8 cellular contexts compared by ENCODE assay signal in genomic region chr1:9127395-9128160, GRCh38. TPM values are rescaled to one million over a fixed set of nuclear protein-coding genes. Genes with fewer than 3 reads are reported as not detected.
DNase-seq lines count a peak whose midpoint lies in the region; ATAC-seq and TF ChIP-seq lines count a peak whose summit lies in the region.

No MANE protein-coding gene starts in this region.

- H3K9ac ChIP-seq in trophoblast cell (ENCODE audit: low read length), result no peak overlapping the region

- H3K18ac ChIP-seq in trophoblast cell (ENCODE audit: low read length), result peak overlapping the region; percentile 95

- WGBS in trophoblast cell (ENCODE audit: extremely low coverage, insufficient coverage, insufficient read length), result no CpG with 5 or more reads among the region's 19 CpGs

- H2BK12ac ChIP-seq in trophoblast cell (ENCODE audit: low read length), result no peak overlapping the region

- no peak overlapping the region for H3K4ac ChIP-seq in trophoblast cell (ENCODE audit: low read depth, low read length)

- no peak overlapping the region for H2AK5ac ChIP-seq in trophoblast cell (ENCODE audit: low read length)

- CTCF ChIA-PET in CD8-positive, alpha-beta memory T cell (lab: Charles Lee), result interaction anchor here (1.1 to 3.5 kb wide), 2 partner anchors 15 to 17 kb away, joined by 4 to 16 read pairs; no protein-coding TSS in a partner anchor

- H3K36me3 ChIP-seq in CD8-positive, alpha-beta memory T cell (ENCODE audit: insufficient read depth, low read length), result no peaks in the 10 kb centered on the region
- H3K36me3 ChIP-seq in SJSA1 (peaks cover 3% of the 10 kb centered on the region; the same call in 1 of the 2 replicates), trophoblast cell (ENCODE audit: control insufficient read depth in 1 of 2, insufficient read depth in 2 of 2, low read length in 2 of 2) (no peaks in the 10 kb centered on the region)

- no peaks in the 10 kb centered on the region for H3K27me3 Mint-ChIP-seq in CD8-positive, alpha-beta memory T cell

- peak overlapping the region in 6 of 8 donors; percentile 42 to 79 (median 58) for H3K27ac Mint-ChIP-seq in CD8-positive, alpha-beta memory T cell

- no peak overlapping the region for H2AFZ ChIP-seq in trophoblast cell (ENCODE audit: insufficient read depth, low read length, poor library complexity)

- peaks cover 7% of the 10 kb centered on the region for H3K79me2 ChIP-seq in trophoblast cell (ENCODE audit: control insufficient read depth, insufficient read depth, low read length, poor library complexity)

- peak overlapping the region; percentile 12 for H4K8ac ChIP-seq in trophoblast cell (ENCODE audit: low read depth, low read length)

- H2BK120ac ChIP-seq in trophoblast cell (ENCODE audit: insufficient read depth, low read length, poor library complexity), result no peak overlapping the region

- peaks cover 0 to 2% (median 0%) of the 10 kb centered on the region in 3 donors for H3K36me3 Mint-ChIP-seq in CD8-positive, alpha-beta memory T cell

- H3K79me1 ChIP-seq in trophoblast cell (ENCODE audit: low read length), result peaks cover 10% of the 10 kb centered on the region

- H3K4me1 ChIP-seq in CD8-positive, alpha-beta memory T cell (ENCODE audit: insufficient read depth, low read length), result peaks cover 21% of the 10 kb centered on the region
- H3K4me1 ChIP-seq in SJSA1 (replicated peaks) (peaks cover 17% of the 10 kb centered on the region), trophoblast cell (ENCODE audit: control insufficient read depth in 1 of 2, insufficient read depth in 2 of 2, low read length in 2 of 2) (peaks cover 8 to 14% of the 10 kb centered on the region in 2 experiments)

- H3K9me3 Mint-ChIP-seq in CD8-positive, alpha-beta memory T cell, result no peaks in the 10 kb centered on the region

- POLR2A ChIA-PET in CD8-positive, alpha-beta memory T cell (lab: Charles Lee), result no interaction called here

- no peak for ATAC-seq in GM18511 (IDR thresholded peaks at IDR 0.05; ENCODE audit: unreplicated experiment)
- ATAC-seq in GM21528 (IDR thresholded peaks at IDR 0.05; ENCODE audit: low FRiP score, unreplicated experiment), result no peak

- H3K4me2 ChIP-seq in trophoblast cell (ENCODE audit: low read length), result peak overlapping the region; percentile 69

- H3K27ac ChIP-seq in CD8-positive, alpha-beta memory T cell (ENCODE audit: low read depth, low read length), result no peak overlapping the region
- H3K27ac ChIP-seq in SJSA1 (no peak overlapping the region), trophoblast cell (ENCODE audit: low read depth, low read length) (peak overlapping the region; percentile 82)

- H3K27me3 ChIP-seq in CD8-positive, alpha-beta memory T cell (ENCODE audit: insufficient read depth, low read length, poor library complexity, severe bottlenecking), result no peaks in the 10 kb centered on the region
- H3K27me3 ChIP-seq in SJSA1 (replicated peaks) (no peaks in the 10 kb centered on the region), trophoblast cell (ENCODE audit: insufficient read depth, low read length) (no peaks in the 10 kb centered on the region)

- DNase-seq in CD8-positive, alpha-beta memory T cell, result no peak
- no peak for DNase-seq in SJSA1 (ENCODE audit: low read depth in 1 of 2, low spot score in 2 of 2)
- no peak for DNase-seq in fibroblast of pulmonary artery (ENCODE audit: low read depth)
- peak; percentile 23 to 30 for DNase-seq in trophoblast cell
- no peak for DNase-seq in NCI-H446 treated with DMSO at 0.1 percent for 48 hours (lab: John Stamatoyannopoulos, UW)
- DNase-seq in effector CD8-positive, alpha-beta T cell (lab: John Stamatoyannopoulos, UW), result no peak

- peak overlapping the region; percentile 63 for H3K4me3 ChIP-seq in CD8-positive, alpha-beta memory T cell (ENCODE audit: low read length)
- H3K4me3 ChIP-seq in SJSA1 (peak overlapping the region; percentile 78), fibroblast of pulmonary artery (replicated peaks; ENCODE audit: low read depth, low read length) (peak overlapping the region; percentile 50), trophoblast cell (ENCODE audit: low read depth, low read length) (no peak overlapping the region)

- H3K9me3 ChIP-seq in CD8-positive, alpha-beta memory T cell (ENCODE audit: low read length), result no peaks in the 10 kb centered on the region
- H3K9me3 ChIP-seq in SJSA1 (replicated peaks), result no peaks in the 10 kb centered on the region
- no peaks in the 10 kb centered on the region for H3K9me3 ChIP-seq in trophoblast cell (ENCODE audit: insufficient read depth, low read depth, low read length)

- peak overlapping the region; percentile 20 for H2BK5ac ChIP-seq in trophoblast cell (ENCODE audit: low read depth, low read length, poor library complexity)

- H3K23ac ChIP-seq in trophoblast cell (ENCODE audit: low read length), result no peak overlapping the region

- no peak overlapping the region for H4K12ac ChIP-seq in trophoblast cell (ENCODE audit: low read depth, low read length)

- TF ChIP-seq CTCF in fibroblast of pulmonary artery (IDR thresholded peaks at IDR 0.05; ENCODE audit: low read length, missing control alignments), result no peak

- H3K4me3 Mint-ChIP-seq in CD8-positive, alpha-beta memory T cell, result peak overlapping the region; percentile 71 to 91 (median 89)

- no peak overlapping the region for H3K14ac ChIP-seq in trophoblast cell (ENCODE audit: low read length)

- peaks cover 18 to 44% (median 33%) of the 10 kb centered on the region in 3 donors for H3K4me1 Mint-ChIP-seq in CD8-positive, alpha-beta memory T cell

- peak overlapping the region; percentile 16 for H4K91ac ChIP-seq in trophoblast cell (ENCODE audit: low read depth, low read length)

RNA-seq across cellular contexts. Expression of gene GPR157, which starts 1.3 kb away (rescaled TPM):
- 1 to 10 TPM; 3.1 to 4.7 TPM for total RNA-seq in CD8-positive, alpha-beta memory T cell
- polyA plus RNA-seq in CD8-positive, alpha-beta memory T cell, result 3.0 TPM
- 6.0 and 6.5 TPM in 2 replicates for total RNA-seq in SJSA1 (2014; rRNA removed; shearing (Covaris generic))
- 24.0 and 27.8 TPM in 2 replicates for polyA plus RNA-seq in trophoblast cell (2013)

RNA-seq across cellular contexts. Expression of gene SLC2A5, which starts 58.1 kb away (rescaled TPM):
- total RNA-seq in CD8-positive, alpha-beta memory T cell, result not detected
- polyA plus RNA-seq in CD8-positive, alpha-beta memory T cell, result not detected
- not detected in 2 replicates for total RNA-seq in SJSA1 (2014; rRNA removed; shearing (Covaris generic))
- 0.12 and 0.16 TPM in 2 replicates for polyA plus RNA-seq in trophoblast cell (2013)

Comparison
In these comparisons a context has a peak if more than half of its experiments do, and no peak if none do; other contexts are left out.
1. DNase-seq: peak in trophoblast cell (2 of 2); none in CD8-positive, alpha-beta memory T cell (0 of 5), SJSA1 (0 of 2), fibroblast of pulmonary artery (single experiment), NCI-H446 treated with DMSO at 0.1 percent for 48 hours (single experiment) and effector CD8-positive, alpha-beta T cell (single experiment).